ENCODE assay signal across 8 cellular contexts in genomic region chr1:26993237-26994019, GRCh38. TPM values are rescaled to one million over a fixed set of nuclear protein-coding genes. Genes with fewer than 3 reads are reported as not detected.
DNase-seq lines count a peak whose midpoint lies in the region; ATAC-seq and TF ChIP-seq lines count a peak whose summit lies in the region.

TSS of gene TRNP1 (plus strand) at chr1:26993692. CDS start at chr1:26993787, 95 bp downstream.

- peak; percentile 91 for DNase-seq in 8988T
- peak; percentile 72 for DNase-seq in M059J (ENCODE audit: low read depth)
- DNase-seq in T-helper 2 cell = peak; percentile 47 to 66 (median 48)
- peak in 54 of 58 donors; percentile 9 to 83 (median 58) for DNase-seq in anterior cingulate cortex (lab: John Stamatoyannopoulos, UW)
- peak; percentile 79 to 93 (median 91) for DNase-seq in right cardiac atrium
- DNase-seq in renal cortical epithelial cell (ENCODE audit: low read depth) = peak; percentile 70
- DNase-seq in vagina (ENCODE audit: extremely low spot score in 2 of 2) = no peak

- under 1% methylated on average over 60 of the region's 61 CpGs for WGBS in right cardiac atrium

- TF ChIP-seq CTCF in vagina (IDR thresholded peaks at IDR 0.05) = no peak

- H3K4me1 ChIP-seq in right cardiac atrium (ENCODE audit: control insufficient read depth, insufficient read depth, low read length) (peaks cover 3% of the 10 kb centered on the region), vagina (peaks cover 49% of the 10 kb centered on the region)

- H3K36me3 ChIP-seq in vagina = no peaks in the 10 kb centered on the region

- H3K4me3 ChIP-seq in right cardiac atrium (ENCODE audit: low read length) = peak within 1 kb of the TSS; percentile 97
- peak within 1 kb of the TSS; percentile 76 to 89 for H3K4me3 ChIP-seq in vagina

- no peaks in the 10 kb centered on the region for H3K9me3 ChIP-seq in right cardiac atrium (ENCODE audit: control insufficient read depth, low read length)
- H3K9me3 ChIP-seq in vagina = no peaks in the 10 kb centered on the region

- H3K27me3 ChIP-seq in right cardiac atrium (ENCODE audit: control insufficient read depth, insufficient read depth) (no peaks in the 10 kb centered on the region), vagina (no peaks in the 10 kb centered on the region)

- intact Hi-C loops in right cardiac atrium (cut with DNase I) (loop anchor here in 2 of 4 donors (10.0 kb wide), 1 partner anchor 101 kb away; no protein-coding TSS in a partner anchor), vagina (cut with DNase I) (no loop called here)

- TF ChIP-seq POLR2A in vagina (IDR thresholded peaks at IDR 0.05) = peak in 1 of 2 donors; percentile 92

- H3K27ac ChIP-seq in right cardiac atrium (ENCODE audit: low read length) (peak within 1 kb of the TSS; percentile 21), vagina (peak within 1 kb of the TSS; percentile 82)

- peak; percentile 58 for ATAC-seq in GM18867 (IDR thresholded peaks at IDR 0.05; ENCODE audit: unreplicated experiment)
- ATAC-seq in right cardiac atrium = peak; percentile 72 to 77

RNA-seq across cellular contexts. Expression of gene TRNP1, which starts in this region (rescaled TPM):
- 3.9 and 11.6 TPM in 2 replicates for total RNA-seq in M059J (2014; rRNA removed; shearing (Covaris generic))
- total RNA-seq in right cardiac atrium = 10 to 100 TPM; 45.9 to 52.4 (median 49.1) TPM
- polyA plus RNA-seq in right cardiac atrium = 64.6 TPM
- total RNA-seq in renal cortical epithelial cell = 86.7 and 106 TPM in 2 replicates
- total RNA-seq in vagina = 13.0 TPM

Comparison
In these comparisons a context has a peak if more than half of its experiments do, and no peak if none do; other contexts are left out.
1. DNase-seq: peak in 8988T (single experiment), M059J (single experiment), T-helper 2 cell (5 of 5), anterior cingulate cortex (54 of 58), right cardiac atrium (3 of 3) and renal cortical epithelial cell (single experiment); none in vagina (0 of 2).